1 cellular context compared by ENCODE assay signal in the genomic region with DNA sequence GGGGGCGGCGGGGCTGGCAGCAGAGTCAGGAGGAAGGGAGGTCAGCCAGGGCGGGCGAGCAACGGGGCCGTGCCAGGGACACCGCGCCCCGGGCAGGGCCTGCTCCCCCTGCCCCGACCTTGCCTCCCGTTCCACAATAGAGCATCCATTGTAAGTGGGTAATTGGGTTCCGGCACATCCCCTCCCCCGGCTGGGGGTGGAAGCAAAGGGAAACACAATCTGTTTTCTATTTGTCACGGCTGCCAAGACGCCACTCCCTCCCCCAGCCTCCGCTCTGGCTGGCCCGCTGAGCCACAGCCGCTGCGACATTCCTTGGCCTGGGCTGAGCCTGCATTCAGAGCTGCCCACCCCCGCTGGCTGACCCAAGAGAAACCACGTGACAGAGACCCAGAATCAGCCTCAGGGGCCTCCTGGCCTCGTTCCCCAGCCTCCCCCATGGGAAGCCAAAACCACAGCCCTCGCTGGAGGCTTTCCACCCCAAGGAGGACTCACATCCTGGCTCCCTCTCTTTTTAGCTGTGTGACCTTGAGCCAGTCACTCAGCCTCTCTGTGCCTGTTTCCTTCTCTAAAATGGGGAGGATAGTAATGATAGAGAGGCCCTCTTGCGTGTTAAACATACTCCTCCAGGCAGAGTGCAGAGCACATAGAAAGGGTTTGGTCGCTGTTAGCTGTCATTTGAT.
TF ChIP-seq lines count a peak whose summit lies in the region.

No MANE protein-coding gene starts in this region.

TF ChIP-seq in K562, 482 proteins besides CTCF, POLR2A, EP300 and RAD21 (continued from another document and continues in another):
- TF ChIP-seq, protein P1, sequence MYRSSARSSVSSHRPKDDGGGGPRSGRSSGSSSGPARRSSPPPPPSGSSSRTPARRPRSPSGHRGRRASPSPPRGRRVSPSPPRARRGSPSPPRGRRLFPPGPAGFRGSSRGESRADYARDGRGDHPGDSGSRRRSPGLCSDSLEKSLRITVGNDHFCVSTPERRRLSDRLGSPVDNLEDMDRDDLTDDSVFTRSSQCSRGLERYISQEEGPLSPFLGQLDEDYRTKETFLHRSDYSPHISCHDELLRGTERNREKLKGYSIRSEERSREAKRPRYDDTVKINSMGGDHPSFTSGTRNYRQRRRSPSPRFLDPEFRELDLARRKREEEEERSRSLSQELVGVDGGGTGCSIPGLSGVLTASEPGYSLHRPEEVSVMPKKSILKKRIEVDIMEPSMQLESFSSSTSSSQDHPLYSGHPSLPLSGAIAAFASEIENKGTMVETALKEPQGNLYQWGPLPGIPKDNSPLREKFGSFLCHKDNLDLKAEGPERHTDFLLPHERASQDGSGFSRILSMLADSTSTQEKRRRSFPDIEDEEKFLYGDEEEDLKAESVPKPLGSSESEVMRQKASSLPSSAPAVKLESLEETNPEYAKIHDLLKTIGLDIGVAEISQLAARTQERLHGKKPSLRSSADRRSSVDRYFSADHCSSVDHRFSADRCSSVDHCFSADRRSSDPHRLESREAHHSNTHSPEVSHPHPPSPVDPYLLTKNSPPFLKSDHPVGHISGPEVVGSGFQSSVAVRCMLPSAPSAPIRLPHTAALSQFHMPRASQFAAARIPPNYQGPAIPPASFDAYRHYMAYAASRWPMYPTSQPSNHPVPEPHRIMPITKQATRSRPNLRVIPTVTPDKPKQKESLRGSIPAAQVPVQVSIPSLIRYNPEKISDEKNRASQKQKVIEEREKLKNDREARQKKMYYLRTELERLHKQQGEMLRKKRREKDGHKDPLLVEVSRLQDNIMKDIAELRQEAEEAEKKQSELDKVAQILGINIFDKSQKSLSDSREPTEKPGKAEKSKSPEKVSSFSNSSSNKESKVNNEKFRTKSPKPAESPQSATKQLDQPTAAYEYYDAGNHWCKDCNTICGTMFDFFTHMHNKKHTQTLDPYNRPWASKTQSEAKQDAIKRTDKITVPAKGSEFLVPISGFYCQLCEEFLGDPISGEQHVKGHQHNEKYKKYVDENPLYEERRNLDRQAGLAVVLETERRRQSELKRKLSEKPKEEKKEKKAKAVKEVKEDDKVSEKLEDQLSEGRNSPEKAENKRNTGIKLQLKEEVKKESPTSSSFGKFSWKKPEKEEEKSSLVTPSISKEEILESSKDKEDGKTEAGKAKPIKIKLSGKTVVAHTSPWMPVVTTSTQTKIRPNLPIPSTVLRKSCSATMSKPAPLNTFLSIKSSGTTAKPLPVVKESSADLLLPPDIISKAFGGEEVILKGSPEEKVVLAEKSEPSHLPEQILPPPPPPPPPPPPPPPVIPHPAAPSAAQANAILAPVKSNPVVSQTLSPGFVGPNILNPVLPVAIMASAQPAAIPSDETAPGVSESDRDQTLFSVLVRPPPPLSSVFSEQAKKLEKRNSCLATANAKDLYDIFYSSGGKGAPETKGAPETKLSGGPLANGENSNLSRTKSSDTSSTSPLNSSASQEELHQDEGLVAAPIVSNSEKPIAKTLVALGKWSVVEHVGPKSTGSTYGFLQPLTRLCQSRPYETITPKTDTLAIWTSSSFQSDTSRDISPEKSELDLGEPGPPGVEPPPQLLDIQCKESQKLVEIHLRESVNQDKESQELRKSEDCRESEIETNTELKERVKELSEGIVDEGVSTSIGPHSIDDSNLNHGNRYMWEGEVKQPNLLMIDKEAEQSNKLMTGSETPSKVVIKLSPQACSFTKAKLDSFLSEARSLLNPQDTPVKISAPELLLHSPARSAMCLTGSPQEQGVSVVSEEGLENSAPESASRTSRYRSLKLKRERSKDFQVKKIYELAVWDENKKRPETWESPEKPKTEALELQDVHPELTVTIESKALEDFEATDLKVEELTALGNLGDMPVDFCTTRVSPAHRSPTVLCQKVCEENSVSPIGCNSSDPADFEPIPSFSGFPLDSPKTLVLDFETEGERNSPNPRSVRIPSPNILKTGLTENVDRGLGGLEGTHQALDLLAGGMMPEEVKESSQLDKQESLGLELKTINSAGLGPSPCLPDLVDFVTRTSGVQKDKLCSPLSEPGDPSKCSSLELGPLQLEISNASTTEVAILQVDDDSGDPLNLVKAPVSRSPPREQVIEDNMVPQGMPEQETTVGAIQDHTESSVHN (IDR thresholded peaks at IDR 0.05; ENCODE audit: borderline replicate concordance in 1 of 2, low read depth in 1 of 2): no peak
- TF ChIP-seq, protein P2, sequence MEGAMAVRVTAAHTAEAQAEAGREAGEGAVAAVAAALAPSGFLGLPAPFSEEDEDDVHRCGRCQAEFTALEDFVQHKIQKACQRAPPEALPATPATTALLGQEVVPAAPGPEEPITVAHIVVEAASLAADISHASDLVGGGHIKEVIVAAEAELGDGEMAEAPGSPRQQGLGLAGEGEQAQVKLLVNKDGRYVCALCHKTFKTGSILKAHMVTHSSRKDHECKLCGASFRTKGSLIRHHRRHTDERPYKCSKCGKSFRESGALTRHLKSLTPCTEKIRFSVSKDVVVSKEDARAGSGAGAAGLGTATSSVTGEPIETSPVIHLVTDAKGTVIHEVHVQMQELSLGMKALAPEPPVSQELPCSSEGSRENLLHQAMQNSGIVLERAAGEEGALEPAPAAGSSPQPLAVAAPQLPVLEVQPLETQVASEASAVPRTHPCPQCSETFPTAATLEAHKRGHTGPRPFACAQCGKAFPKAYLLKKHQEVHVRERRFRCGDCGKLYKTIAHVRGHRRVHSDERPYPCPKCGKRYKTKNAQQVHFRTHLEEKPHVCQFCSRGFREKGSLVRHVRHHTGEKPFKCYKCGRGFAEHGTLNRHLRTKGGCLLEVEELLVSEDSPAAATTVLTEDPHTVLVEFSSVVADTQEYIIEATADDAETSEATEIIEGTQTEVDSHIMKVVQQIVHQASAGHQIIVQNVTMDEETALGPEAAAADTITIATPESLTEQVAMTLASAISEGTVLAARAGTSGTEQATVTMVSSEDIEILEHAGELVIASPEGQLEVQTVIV (CRISPR knock-in tag; IDR thresholded peaks at IDR 0.05; ENCODE audit: borderline replicate concordance): no peak
- TF ChIP-seq ZNF134 (CRISPR knock-in tag; conservative IDR thresholded peaks at IDR 0.05): no peak
- TF ChIP-seq, protein P3, sequence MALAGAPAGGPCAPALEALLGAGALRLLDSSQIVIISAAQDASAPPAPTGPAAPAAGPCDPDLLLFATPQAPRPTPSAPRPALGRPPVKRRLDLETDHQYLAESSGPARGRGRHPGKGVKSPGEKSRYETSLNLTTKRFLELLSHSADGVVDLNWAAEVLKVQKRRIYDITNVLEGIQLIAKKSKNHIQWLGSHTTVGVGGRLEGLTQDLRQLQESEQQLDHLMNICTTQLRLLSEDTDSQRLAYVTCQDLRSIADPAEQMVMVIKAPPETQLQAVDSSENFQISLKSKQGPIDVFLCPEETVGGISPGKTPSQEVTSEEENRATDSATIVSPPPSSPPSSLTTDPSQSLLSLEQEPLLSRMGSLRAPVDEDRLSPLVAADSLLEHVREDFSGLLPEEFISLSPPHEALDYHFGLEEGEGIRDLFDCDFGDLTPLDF (CRISPR knock-in tag; IDR thresholded peaks at IDR 0.05): no peak
- TF ChIP-seq MBD2 (IDR thresholded peaks at IDR 0.05; ENCODE audit: borderline replicate concordance, low read depth): no peak
- no peak for TF ChIP-seq SAP30 (IDR thresholded peaks at IDR 0.05; ENCODE audit: borderline replicate concordance, insufficient read depth, low read depth, low read length, poor library complexity, severe bottlenecking)
- no peak for TF ChIP-seq HDAC3 (IDR thresholded peaks at IDR 0.05; ENCODE audit: borderline replicate concordance, partially characterized antibody)
- TF ChIP-seq, protein P4, sequence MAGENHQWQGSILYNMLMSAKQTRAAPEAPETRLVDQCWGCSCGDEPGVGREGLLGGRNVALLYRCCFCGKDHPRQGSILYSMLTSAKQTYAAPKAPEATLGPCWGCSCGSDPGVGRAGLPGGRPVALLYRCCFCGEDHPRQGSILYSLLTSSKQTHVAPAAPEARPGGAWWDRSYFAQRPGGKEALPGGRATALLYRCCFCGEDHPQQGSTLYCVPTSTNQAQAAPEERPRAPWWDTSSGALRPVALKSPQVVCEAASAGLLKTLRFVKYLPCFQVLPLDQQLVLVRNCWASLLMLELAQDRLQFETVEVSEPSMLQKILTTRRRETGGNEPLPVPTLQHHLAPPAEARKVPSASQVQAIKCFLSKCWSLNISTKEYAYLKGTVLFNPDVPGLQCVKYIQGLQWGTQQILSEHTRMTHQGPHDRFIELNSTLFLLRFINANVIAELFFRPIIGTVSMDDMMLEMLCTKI (IDR thresholded peaks at IDR 0.05; ENCODE audit: partially characterized antibody): no peak
- TF ChIP-seq CREB1 (IDR thresholded peaks at IDR 0.05): no peak
- TF ChIP-seq CREB1 (CRISPR knock-in tag; IDR thresholded peaks at IDR 0.05): no peak
- no peak for TF ChIP-seq FOXJ3 (CRISPR knock-in tag; IDR thresholded peaks at IDR 0.05)
- TF ChIP-seq, protein P5, sequence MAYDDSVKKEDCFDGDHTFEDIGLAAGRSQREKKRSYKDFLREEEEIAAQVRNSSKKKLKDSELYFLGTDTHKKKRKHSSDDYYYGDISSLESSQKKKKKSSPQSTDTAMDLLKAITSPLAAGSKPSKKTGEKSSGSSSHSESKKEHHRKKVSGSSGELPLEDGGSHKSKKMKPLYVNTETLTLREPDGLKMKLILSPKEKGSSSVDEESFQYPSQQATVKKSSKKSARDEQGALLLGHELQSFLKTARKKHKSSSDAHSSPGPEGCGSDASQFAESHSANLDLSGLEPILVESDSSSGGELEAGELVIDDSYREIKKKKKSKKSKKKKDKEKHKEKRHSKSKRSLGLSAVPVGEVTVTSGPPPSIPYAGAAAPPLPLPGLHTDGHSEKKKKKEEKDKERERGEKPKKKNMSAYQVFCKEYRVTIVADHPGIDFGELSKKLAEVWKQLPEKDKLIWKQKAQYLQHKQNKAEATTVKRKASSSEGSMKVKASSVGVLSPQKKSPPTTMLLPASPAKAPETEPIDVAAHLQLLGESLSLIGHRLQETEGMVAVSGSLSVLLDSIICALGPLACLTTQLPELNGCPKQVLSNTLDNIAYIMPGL (CRISPR knock-in tag; IDR thresholded peaks at IDR 0.05): no peak
- TF ChIP-seq ZNF589 (CRISPR knock-in tag; IDR thresholded peaks at IDR 0.05; ENCODE audit: low read depth): no peak
- no peak for TF ChIP-seq NFIX (CRISPR knock-in tag; IDR thresholded peaks at IDR 0.05; ENCODE audit: low read depth)
- TF ChIP-seq SNRNP70 (optimal IDR thresholded peaks at IDR 0.05; ENCODE audit: low read depth, low read length): no peak
- TF ChIP-seq RBM25 (IDR thresholded peaks at IDR 0.05; ENCODE audit: low read depth, low read length, severe bottlenecking): peak; percentile 82
- TF ChIP-seq, protein P6, sequence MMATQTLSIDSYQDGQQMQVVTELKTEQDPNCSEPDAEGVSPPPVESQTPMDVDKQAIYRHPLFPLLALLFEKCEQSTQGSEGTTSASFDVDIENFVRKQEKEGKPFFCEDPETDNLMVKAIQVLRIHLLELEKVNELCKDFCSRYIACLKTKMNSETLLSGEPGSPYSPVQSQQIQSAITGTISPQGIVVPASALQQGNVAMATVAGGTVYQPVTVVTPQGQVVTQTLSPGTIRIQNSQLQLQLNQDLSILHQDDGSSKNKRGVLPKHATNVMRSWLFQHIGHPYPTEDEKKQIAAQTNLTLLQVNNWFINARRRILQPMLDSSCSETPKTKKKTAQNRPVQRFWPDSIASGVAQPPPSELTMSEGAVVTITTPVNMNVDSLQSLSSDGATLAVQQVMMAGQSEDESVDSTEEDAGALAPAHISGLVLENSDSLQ (IDR thresholded peaks at IDR 0.05): peak; percentile 44
- TF ChIP-seq CREM (IDR thresholded peaks at IDR 0.05; ENCODE audit: low read depth): peak; percentile 15; the same call in 1 of the 2 replicates
- 0 out of 2 replicates have a peak, but pooled peaks have one; percentile 13 for TF ChIP-seq L3MBTL2 (IDR thresholded peaks at IDR 0.05)
- peak; percentile 68 for TF ChIP-seq ADNP (tag; IDR thresholded peaks at IDR 0.05)
- TF ChIP-seq CHD1 (IDR thresholded peaks at IDR 0.05; ENCODE audit: low read length): no peak
- TF ChIP-seq MAFF (IDR thresholded peaks at IDR 0.05; ENCODE audit: low read length): no peak
- TF ChIP-seq KDM1A (IDR thresholded peaks at IDR 0.05): peak; percentile 89 to 92
- no peak for TF ChIP-seq ZFP30 (CRISPR knock-in tag; IDR thresholded peaks at IDR 0.05; ENCODE audit: borderline replicate concordance)
- TF ChIP-seq MEIS2 (IDR thresholded peaks at IDR 0.05; ENCODE audit: partially characterized antibody): peak; percentile 81
- TF ChIP-seq NR2C1 (IDR thresholded peaks at IDR 0.05): no peak
- no peak for TF ChIP-seq NR2C1 (tag; IDR thresholded peaks at IDR 0.05)
- no peak for TF ChIP-seq ZC3H4 (CRISPR knock-in tag; IDR thresholded peaks at IDR 0.05; ENCODE audit: borderline replicate concordance)
- TF ChIP-seq, protein P7, sequence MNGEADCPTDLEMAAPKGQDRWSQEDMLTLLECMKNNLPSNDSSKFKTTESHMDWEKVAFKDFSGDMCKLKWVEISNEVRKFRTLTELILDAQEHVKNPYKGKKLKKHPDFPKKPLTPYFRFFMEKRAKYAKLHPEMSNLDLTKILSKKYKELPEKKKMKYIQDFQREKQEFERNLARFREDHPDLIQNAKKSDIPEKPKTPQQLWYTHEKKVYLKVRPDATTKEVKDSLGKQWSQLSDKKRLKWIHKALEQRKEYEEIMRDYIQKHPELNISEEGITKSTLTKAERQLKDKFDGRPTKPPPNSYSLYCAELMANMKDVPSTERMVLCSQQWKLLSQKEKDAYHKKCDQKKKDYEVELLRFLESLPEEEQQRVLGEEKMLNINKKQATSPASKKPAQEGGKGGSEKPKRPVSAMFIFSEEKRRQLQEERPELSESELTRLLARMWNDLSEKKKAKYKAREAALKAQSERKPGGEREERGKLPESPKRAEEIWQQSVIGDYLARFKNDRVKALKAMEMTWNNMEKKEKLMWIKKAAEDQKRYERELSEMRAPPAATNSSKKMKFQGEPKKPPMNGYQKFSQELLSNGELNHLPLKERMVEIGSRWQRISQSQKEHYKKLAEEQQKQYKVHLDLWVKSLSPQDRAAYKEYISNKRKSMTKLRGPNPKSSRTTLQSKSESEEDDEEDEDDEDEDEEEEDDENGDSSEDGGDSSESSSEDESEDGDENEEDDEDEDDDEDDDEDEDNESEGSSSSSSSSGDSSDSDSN (IDR thresholded peaks at IDR 0.05; ENCODE audit: borderline replicate concordance in 1 of 2, low read depth in 2 of 2, low read length in 2 of 2): 0 out of 4 replicates have a peak, but pooled peaks of 1 of the 2 experiments have one; percentile 47
- TF ChIP-seq CBX3 (IDR thresholded peaks at IDR 0.05; ENCODE audit: borderline replicate concordance in 1 of 2, low read length in 2 of 2): peak in 1 of 2 experiments; percentile 74; a peak in 2 of 3 replicates
- no peak for TF ChIP-seq IFI16 (CRISPR knock-in tag; IDR thresholded peaks at IDR 0.05)
- no peak for TF ChIP-seq POLR2G (IDR thresholded peaks at IDR 0.05; ENCODE audit: low read depth, low read length)
- TF ChIP-seq ZBTB17 (CRISPR knock-in tag; IDR thresholded peaks at IDR 0.05): peak; percentile 96
- TF ChIP-seq ZNF551 (CRISPR knock-in tag; IDR thresholded peaks at IDR 0.05): no peak
- no peak for TF ChIP-seq RFX5 (IDR thresholded peaks at IDR 0.05; ENCODE audit: low read depth, low read length)
- no peak for TF ChIP-seq BCL6 (CRISPR knock-in tag; IDR thresholded peaks at IDR 0.05)
- TF ChIP-seq HNRNPK (IDR thresholded peaks at IDR 0.05; ENCODE audit: low read depth, low read length, poor library complexity, severe bottlenecking): no peak
- peak; percentile 57 for TF ChIP-seq CTBP1 (IDR thresholded peaks at IDR 0.05; ENCODE audit: borderline replicate concordance)
- no peak; the same call in 1 of the 2 replicates for TF ChIP-seq FOXM1 (IDR thresholded peaks at IDR 0.05; ENCODE audit: low read depth)
- TF ChIP-seq FOXM1 (CRISPR knock-in tag; IDR thresholded peaks at IDR 0.05; ENCODE audit: low read depth): no peak
- TF ChIP-seq BRD9 (IDR thresholded peaks at IDR 0.05; ENCODE audit: low read depth, partially characterized antibody): peak; percentile 100
- no peak for TF ChIP-seq PHF21A (IDR thresholded peaks at IDR 0.05; ENCODE audit: borderline replicate concordance, low read depth)
- no peak for TF ChIP-seq TAF1 (IDR thresholded peaks at IDR 0.05; ENCODE audit: control insufficient read depth, extremely low read depth, insufficient read depth, low read length, severe bottlenecking)
